ENCODE assay signal across 8 cellular contexts in genomic region chr7:158351899-158352729, GRCh38.
DNase-seq lines count a peak whose midpoint lies in the region; ATAC-seq, FAIRE-seq and TF ChIP-seq lines count a peak whose summit lies in the region.
"Not testable (repeated sequence)": the region's sequence is repeated elsewhere in the genome, so short reads cannot be mapped to it uniquely, and the experiment has no call there.

No MANE protein-coding gene starts in this region.

- not testable (repeated sequence) for TF ChIP-seq CTCF in glutamatergic neuron (IDR thresholded peaks at IDR 0.05; ENCODE audit: partially characterized antibody, unreplicated experiment); kidney (IDR thresholded peaks at IDR 0.05; ENCODE audit: borderline replicate concordance, extremely low read depth, insufficient read depth); upper lobe of right lung (IDR thresholded peaks at IDR 0.05)

- peak; percentile 8 for DNase-seq in ELF-1 (ENCODE audit: low read depth, low spot score)
- not testable (repeated sequence) for DNase-seq in NT2/D1 (ENCODE audit: low read depth, low spot score); central memory CD8-positive, alpha-beta T cell (ENCODE audit: low spot score in 2 of 2); glutamatergic neuron
- DNase-seq in kidney, result peak; percentile 6
- peak; percentile 41 for DNase-seq in mesenteric fat pad (ENCODE audit: low spot score)
- peak; percentile 19 for DNase-seq in posterior vena cava (ENCODE audit: low spot score)
- peak; percentile 19 for DNase-seq in upper lobe of right lung

- not testable (repeated sequence) for H3K36me3 Mint-ChIP-seq in central memory CD8-positive, alpha-beta T cell (ENCODE audit: insufficient read depth)
- peaks cover 22% of the 10 kb centered on the region for H3K36me3 Mint-ChIP-seq in glutamatergic neuron (ENCODE audit: unreplicated experiment)

- not testable (repeated sequence) for H3K4me3 Mint-ChIP-seq in central memory CD8-positive, alpha-beta T cell
- H3K4me3 Mint-ChIP-seq in glutamatergic neuron (ENCODE audit: unreplicated experiment), result peak overlapping the region; percentile 64

- intact Hi-C loops in kidney (cut with DNase I); posterior vena cava (cut with DNase I); upper lobe of right lung (cut with DNase I): not testable (repeated sequence)

- not testable (repeated sequence) for H3K9me3 ChIP-seq in NT2/D1 (ENCODE audit: insufficient read depth, low read length); kidney (ENCODE audit: control insufficient read depth in 1 of 2, low read length in 2 of 2); upper lobe of right lung

- not testable (repeated sequence) for ATAC-seq in central memory CD8-positive, alpha-beta T cell (replicated peaks; ENCODE audit: extremely low read depth, poor library complexity, severe bottlenecking); upper lobe of right lung

- not testable (repeated sequence) for H3K36me3 ChIP-seq in NT2/D1 (ENCODE audit: insufficient read depth, insufficient read length, low read length); kidney (ENCODE audit: control insufficient read depth in 1 of 2, insufficient read depth in 2 of 2, low read length in 2 of 2); upper lobe of right lung

- not testable (repeated sequence) for FAIRE-seq in kidney (lab: Jason Lieb, UNC)

- not testable (repeated sequence) for H3K9ac ChIP-seq in NT2/D1 (ENCODE audit: insufficient read length, low read depth); kidney (ENCODE audit: low read length in 2 of 2)

- not testable (repeated sequence) for H3K9me3 Mint-ChIP-seq in central memory CD8-positive, alpha-beta T cell; glutamatergic neuron (ENCODE audit: unreplicated experiment)

- H3K4me1 Mint-ChIP-seq in central memory CD8-positive, alpha-beta T cell; glutamatergic neuron (ENCODE audit: low read depth, unreplicated experiment): not testable (repeated sequence)

- peak overlapping the region; percentile 28 for H3K4me3 ChIP-seq in NT2/D1 (ENCODE audit: insufficient read length, low read depth)
- not testable (repeated sequence) for H3K4me3 ChIP-seq in kidney (ENCODE audit: low read length in 2 of 2); upper lobe of right lung

- H3K27me3 Mint-ChIP-seq in central memory CD8-positive, alpha-beta T cell, result peaks cover 37% of the 10 kb centered on the region
- H3K27me3 Mint-ChIP-seq in glutamatergic neuron (ENCODE audit: unreplicated experiment), result peaks cover 29% of the 10 kb centered on the region

- H3K27ac ChIP-seq in kidney (ENCODE audit: low read depth in 2 of 2, low read length in 2 of 2); upper lobe of right lung: not testable (repeated sequence)

- H3K27ac Mint-ChIP-seq in central memory CD8-positive, alpha-beta T cell (ENCODE audit: low read depth), result peak overlapping the region; percentile 9
- H3K27ac Mint-ChIP-seq in glutamatergic neuron (ENCODE audit: unreplicated experiment), result peak overlapping the region; percentile 56

- not testable (repeated sequence) for H3K4me1 ChIP-seq in NT2/D1 (ENCODE audit: insufficient read depth, insufficient read length); kidney (ENCODE audit: control insufficient read depth in 1 of 2, insufficient read depth in 1 of 2, low read depth in 1 of 2, low read length in 2 of 2); upper lobe of right lung

- peaks cover 38% of the 10 kb centered on the region for H3K27me3 ChIP-seq in NT2/D1 (ENCODE audit: insufficient read depth, insufficient read length)
- H3K27me3 ChIP-seq in upper lobe of right lung, result not testable (repeated sequence)
